In genomic region chr14:77033622-77034521, GRCh38 we compare ENCODE assay signal across 8 cellular contexts. TPM values are rescaled to one million over a fixed set of nuclear protein-coding genes. Genes with fewer than 3 reads are reported as not detected.
DNase-seq lines count a peak whose midpoint lies in the region; ATAC-seq and TF ChIP-seq lines count a peak whose summit lies in the region.

No MANE protein-coding gene starts in this region.

- peak overlapping the region; percentile 99 to 100 for H3K27ac ChIP-seq in left lung

- H3K4me1 ChIP-seq in left lung, result peaks cover 57 to 98% of the 10 kb centered on the region in 2 donors

- H3K27me3 ChIP-seq in left lung, result no peaks in the 10 kb centered on the region

- no peaks in the 10 kb centered on the region for H3K36me3 ChIP-seq in left lung

- H3K4me3 ChIP-seq in AG04449 (ENCODE audit: low read depth, low read length), result peak overlapping the region; percentile 61
- peak overlapping the region; percentile 57 for H3K4me3 ChIP-seq in choroid plexus epithelial cell (ENCODE audit: low read depth, low read length)
- H3K4me3 ChIP-seq in left lung, result peak overlapping the region; percentile 37 to 58

- TF ChIP-seq CTCF in AG04449 (IDR thresholded peaks at IDR 0.05; ENCODE audit: insufficient read depth, low read length, missing control alignments), result no peak
- no peak for TF ChIP-seq CTCF in choroid plexus epithelial cell (conservative IDR thresholded peaks at IDR 0.05; ENCODE audit: low read depth, low read length)
- no peak for TF ChIP-seq CTCF in left lung (IDR thresholded peaks at IDR 0.05)

- no peaks in the 10 kb centered on the region for H3K9me3 ChIP-seq in left lung

- CTCF ChIA-PET in AG04449 (lab: Yijun Ruan, JAX), result interaction anchor here (0.7 to 24.1 kb wide), 6 partner anchors 13 to 158 kb away, joined by 3 to 661 read pairs (median 4); no protein-coding TSS in a partner anchor

- POLR2A ChIA-PET in AG04449 (lab: Yijun Ruan, JAX), result interaction anchor here (0.8 to 1.2 kb wide), 5 partner anchors 10 to 129 kb away, joined by 3 to 4 read pairs (median 3); no protein-coding TSS in a partner anchor

- ATAC-seq in GM18867 (IDR thresholded peaks at IDR 0.05; ENCODE audit: unreplicated experiment) (peak; percentile 75), HG03064 (IDR thresholded peaks at IDR 0.05; ENCODE audit: low read depth, unreplicated experiment) (peak; percentile 50), left lung (peak; percentile 75)

- DNase-seq in AG04449 (ENCODE audit: low read depth, low spot score), result peak; percentile 82
- DNase-seq in NCI-H2171 (lab: John Stamatoyannopoulos, UW), result peak; percentile 82
- peak; percentile 80 for DNase-seq in activated CD4-positive, CD25-positive, alpha-beta regulatory T cell treated with anti-CD3 and anti-CD28 coated beads, Interleukin-2, amount 50 U/mL, for 72 hours
- peak; percentile 80 for DNase-seq in choroid plexus epithelial cell (ENCODE audit: low read depth)
- peak; percentile 91 to 96 for DNase-seq in left lung
- DNase-seq in stimulated activated CD4-positive, alpha-beta T cell treated with anti-CD3 and anti-CD28 coated beads, Interleukin-4, amount 100 ng/mL, for 24 hours, result peak; percentile 85

- intact Hi-C loops in left lung (cut with DNase I), result no loop called here

RNA-seq across cellular contexts. Expression of gene IRF2BPL, which starts 5.4 kb away (rescaled TPM):
- 10 to 100 TPM; 45.9 to 46.3 TPM for total RNA-seq in left lung

Comparison
In these comparisons a context has a peak if more than half of its experiments do, and no peak if none do; other contexts are left out.
1. Peak in every context shown above with its lines: DNase-seq, ATAC-seq, H3K4me3 ChIP-seq and H3K27ac ChIP-seq.